In the genomic region with DNA sequence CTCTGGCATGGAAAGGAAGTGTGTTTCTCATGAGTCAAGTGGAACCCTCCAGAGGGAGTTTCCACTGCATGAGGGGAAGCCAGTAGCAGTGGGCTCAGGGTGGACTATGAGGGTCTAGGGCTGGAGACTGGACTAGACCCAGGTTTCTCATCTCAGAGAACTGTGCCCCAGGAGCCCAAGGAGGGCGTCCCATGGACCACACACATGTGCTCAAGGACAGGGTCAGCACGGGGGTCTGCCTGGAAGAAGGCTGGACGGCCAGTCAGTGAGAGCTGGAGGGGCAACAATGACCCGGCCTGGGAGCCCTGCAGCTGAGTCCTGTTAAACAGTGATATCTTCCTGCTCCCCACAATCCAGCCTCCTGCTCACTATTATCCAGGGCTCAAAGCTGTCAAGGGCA, we compare ENCODE assay signal across 1 cellular context.
TF ChIP-seq lines count a peak whose summit lies in the region.

No MANE protein-coding gene starts in this region.

TF ChIP-seq in H1, 55 proteins besides CTCF, POLR2A, EP300 and RAD21:
- no peak for TF ChIP-seq MAFK (IDR thresholded peaks at IDR 0.05; ENCODE audit: low read depth, low read length)
- no peak for TF ChIP-seq BRCA1 (IDR thresholded peaks at IDR 0.05; ENCODE audit: low read depth, low read length)
- TF ChIP-seq NRF1 (IDR thresholded peaks at IDR 0.05; ENCODE audit: low read depth, low read length): no peak
- TF ChIP-seq RXRA (IDR thresholded peaks at IDR 0.05; ENCODE audit: insufficient read depth, low read depth, low read length): no peak
